Comparison of ENCODE assay signal across 10 cellular contexts in genomic region chr2:162118166-162119031, GRCh38. TPM values are rescaled to one million over a fixed set of nuclear protein-coding genes. Genes with fewer than 3 reads are reported as not detected.
DNase-seq lines count a peak whose midpoint lies in the region; ATAC-seq and TF ChIP-seq lines count a peak whose summit lies in the region.
"Had no signal": no experiment of that assay in that cellular context is flagged by ENCODE, and none has a peak within 500 bp of the region (broad histone marks: within the 10 kb centered on the region; RNA-seq: fewer than 3 reads in every experiment).

No MANE protein-coding gene starts in this region.

- DNase-seq in EL (peak; percentile 86), RPMI7951 (ENCODE audit: low read depth) (peak; percentile 97), fibroblast of mammary gland (ENCODE audit: low read depth) (peak; percentile 96), prostate gland (ENCODE audit: low spot score) (peak; percentile 23), dedifferentiated amniotic fluid mesenchymal stem cell (ENCODE audit: extremely low spot score) (no peak), ascending aorta (ENCODE audit: low spot score in 2 of 2) (no peak)
- DNase-seq in activated naive CD4-positive, alpha-beta T cell treated with anti-CD3 and anti-CD28 coated beads, Interleukin-2, amount 50 U/mL, for 72 hours (ENCODE audit: low spot score in 2 of 2) = no peak
- DNase-seq: activated T-cell treated with anti-CD3 and anti-CD28 coated beads, Interleukin-2, amount 50 U/mL, for 4 hours; NCI-H1694 treated with DMSO at 0.1 percent for 48 hours had no signal

- no peak overlapping the region for H3K27ac Mint-ChIP-seq in activated naive CD4-positive, alpha-beta T cell treated with anti-CD3 and anti-CD28 coated beads, Interleukin-2, amount 50 U/mL, for 72 hours

- no peaks in the 10 kb centered on the region for H3K27me3 ChIP-seq in prostate gland (replicated peaks; ENCODE audit: insufficient read depth)
- no peaks in the 10 kb centered on the region for H3K27me3 ChIP-seq in ascending aorta

- no peak for TF ChIP-seq POLR2A in prostate gland (IDR thresholded peaks at IDR 0.05)

- H3K4me3 ChIP-seq in fibroblast of mammary gland (ENCODE audit: control insufficient read depth, low read depth, low read length) = no peak overlapping the region
- H3K4me3 ChIP-seq in prostate gland = no peak overlapping the region
- no peak overlapping the region for H3K4me3 ChIP-seq in ascending aorta

- no peaks in the 10 kb centered on the region for H3K36me3 ChIP-seq in prostate gland
- H3K36me3 ChIP-seq in ascending aorta = no peaks in the 10 kb centered on the region

- peaks cover 9 to 11% of the 10 kb centered on the region in 2 donors for H3K9me3 Mint-ChIP-seq in activated naive CD4-positive, alpha-beta T cell treated with anti-CD3 and anti-CD28 coated beads, Interleukin-2, amount 50 U/mL, for 72 hours

- H3K27ac ChIP-seq in prostate gland (peak overlapping the region in 1 of 2 donors; percentile 41), ascending aorta (no peak overlapping the region)

- H3K9me3 ChIP-seq in prostate gland (no peaks in the 10 kb centered on the region), ascending aorta (no peaks in the 10 kb centered on the region)

- H3K4me1 ChIP-seq in prostate gland (replicated peaks) (no peaks in the 10 kb centered on the region), ascending aorta (peaks cover 0 to 3% of the 10 kb centered on the region in 2 donors)

- TF ChIP-seq CTCF in fibroblast of mammary gland (conservative IDR thresholded peaks at IDR 0.05; ENCODE audit: control insufficient read depth, insufficient read depth, low read depth, low read length) = no peak
- no peak for TF ChIP-seq CTCF in prostate gland (IDR thresholded peaks at IDR 0.05)
- no peak for TF ChIP-seq CTCF in ascending aorta (IDR thresholded peaks at IDR 0.05)

- ATAC-seq in activated naive CD4-positive, alpha-beta T cell treated with anti-CD3 and anti-CD28 coated beads, Interleukin-2, amount 50 U/mL, for 72 hours = no peak
- no peak for ATAC-seq in HG02973 (IDR thresholded peaks at IDR 0.05; ENCODE audit: unreplicated experiment)
- ATAC-seq: activated T-cell treated with anti-CD3 and anti-CD28 coated beads, Interleukin-2, amount 50 U/mL, for 4 hours had no signal

- intact Hi-C loops in prostate gland (cut with DNase I) (no loop called here), ascending aorta (cut with DNase I) (no loop called here)

- H3K36me3 Mint-ChIP-seq in activated naive CD4-positive, alpha-beta T cell treated with anti-CD3 and anti-CD28 coated beads, Interleukin-2, amount 50 U/mL, for 72 hours = peaks cover 11 to 21% of the 10 kb centered on the region in 2 donors

- 44% methylated on average over 7 of the region's 7 CpGs for WGBS in prostate gland

RNA-seq across cellular contexts. Expression of gene GCG, which starts 33.6 kb away (rescaled TPM):
- 0.24 and 0.39 TPM in 2 replicates for total RNA-seq in RPMI7951 (2014; rRNA removed; shearing (Covaris generic))
- total RNA-seq in prostate gland (1 to 10 TPM in 1 of 2 donors, not detected in 1; 1.6 TPM), ascending aorta (not detected)
- not detected for total RNA-seq in activated naive CD4-positive, alpha-beta T cell treated with anti-CD3 and anti-CD28 coated beads, Interleukin-2, amount 50 U/mL, for 72 hours
- total RNA-seq: activated T-cell treated with anti-CD3 and anti-CD28 coated beads, Interleukin-2, amount 50 U/mL, for 4 hours had no signal

RNA-seq across cellular contexts. Expression of gene DPP4, which starts 44.4 kb away (rescaled TPM):
- 2.8 and 3.1 TPM in 2 replicates for total RNA-seq in RPMI7951 (2014; rRNA removed; shearing (Covaris generic))
- total RNA-seq in prostate gland = 10 to 100 TPM; 36.8 to 76.0 TPM
- total RNA-seq in activated naive CD4-positive, alpha-beta T cell treated with anti-CD3 and anti-CD28 coated beads, Interleukin-2, amount 50 U/mL, for 72 hours = 10 to 100 TPM in 1 of 2 donors, 1 to 10 TPM in 1; 5.1 to 42.0 TPM
- total RNA-seq in ascending aorta = 1.7 TPM

Comparison
In these comparisons a context has a peak if more than half of its experiments do, and no peak if none do; other contexts are left out.
1. DNase-seq: peak in EL (single experiment), RPMI7951 (single experiment), fibroblast of mammary gland (single experiment) and prostate gland (single experiment); none in dedifferentiated amniotic fluid mesenchymal stem cell (single experiment), activated naive CD4-positive, alpha-beta T cell treated with anti-CD3 and anti-CD28 coated beads, Interleukin-2, amount 50 U/mL, for 72 hours (0 of 2) and ascending aorta (0 of 2).